18 cellular contexts compared by ENCODE assay signal in the genomic region with DNA sequence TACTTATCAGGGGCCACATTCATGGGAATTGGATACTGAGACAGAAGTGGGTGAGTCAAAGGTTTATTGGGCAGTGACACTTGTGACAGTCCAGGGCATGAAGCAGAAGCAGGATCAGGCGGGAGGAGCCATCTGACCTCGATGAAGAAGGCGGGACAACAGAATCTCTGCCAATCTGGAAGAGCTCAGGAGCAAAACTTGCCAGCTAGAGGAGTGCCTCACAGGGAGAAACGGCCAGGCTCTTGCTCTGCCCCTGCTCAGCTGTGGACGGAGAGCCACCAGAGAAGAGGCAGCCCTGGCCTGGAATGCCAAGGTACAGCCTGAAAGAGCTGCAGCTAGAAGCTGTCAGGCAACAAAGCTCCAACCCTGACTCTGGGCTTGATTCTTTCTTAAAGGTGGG. TPM values are rescaled to one million over a fixed set of nuclear protein-coding genes. Genes with fewer than 3 reads are reported as not detected.
DNase-seq lines count a peak whose midpoint lies in the region; ATAC-seq, FAIRE-seq and TF ChIP-seq lines count a peak whose summit lies in the region.
"Had no signal": no experiment of that assay in that cellular context is flagged by ENCODE, and none has a peak within 500 bp of the region (broad histone marks: within the 10 kb centered on the region; RNA-seq: fewer than 3 reads in every experiment).

No MANE protein-coding gene starts in this region.

- FAIRE-seq in H54 (lab: Jason Lieb, UNC): peak; percentile 87
- FAIRE-seq: K562 had no signal

- H3K4me1 ChIP-seq in right cardiac atrium (ENCODE audit: control insufficient read depth, insufficient read depth, low read length) (no peaks in the 10 kb centered on the region), skeletal muscle satellite cell (ENCODE audit: control insufficient read depth, insufficient read depth, low read length) (peaks cover 7% of the 10 kb centered on the region)
- H3K4me1 ChIP-seq: tibial artery had no signal

- WGBS in right cardiac atrium: 34% methylated on average over 5 of the region's 5 CpGs

- H3K36me3 Mint-ChIP-seq in stimulated activated naive B cell treated with anti-CD40 and anti-IgM and Interleukin-4, amounts not matched to agents 10 μg/mL and 1 μg/mL and 100 μg/mL, for 72 hours: no peaks in the 10 kb centered on the region
- H3K36me3 Mint-ChIP-seq: activated naive CD8-positive, alpha-beta T cell; CD4-positive, alpha-beta memory T cell had no signal

- H3K9ac ChIP-seq in skeletal muscle satellite cell (ENCODE audit: low read depth, low read length): no peak overlapping the region

- no peak for TF ChIP-seq POLR2A in H54 (IDR thresholded peaks at IDR 0.05; ENCODE audit: low read depth, low read length)

- H3K4me2 ChIP-seq in skeletal muscle satellite cell (ENCODE audit: low read length): peak overlapping the region; percentile 28

- H3K9me3 Mint-ChIP-seq in stimulated activated naive B cell treated with anti-CD40 and anti-IgM and Interleukin-4, amounts not matched to agents 10 μg/mL and 1 μg/mL and 100 μg/mL, for 72 hours: no peaks in the 10 kb centered on the region
- H3K9me3 Mint-ChIP-seq: CD4-positive, alpha-beta memory T cell; central memory CD8-positive, alpha-beta T cell had no signal

- H3K27me3 ChIP-seq in right cardiac atrium (ENCODE audit: control insufficient read depth, insufficient read depth) (no peaks in the 10 kb centered on the region), skeletal muscle satellite cell (ENCODE audit: control insufficient read depth, insufficient read depth, low read length) (no peaks in the 10 kb centered on the region)
- H3K27me3 ChIP-seq: tibial artery had no signal

- H3K9me3 ChIP-seq in right cardiac atrium (ENCODE audit: control insufficient read depth, low read length) (no peaks in the 10 kb centered on the region), skeletal muscle satellite cell (replicated peaks; ENCODE audit: low read length) (no peaks in the 10 kb centered on the region)
- H3K9me3 ChIP-seq: tibial artery had no signal

- H3K4me3 Mint-ChIP-seq in stimulated activated naive B cell treated with anti-CD40 and anti-IgM and Interleukin-4, amounts not matched to agents 10 μg/mL and 1 μg/mL and 100 μg/mL, for 72 hours: no peak overlapping the region
- H3K4me3 Mint-ChIP-seq: activated naive CD8-positive, alpha-beta T cell; CD4-positive, alpha-beta memory T cell; central memory CD8-positive, alpha-beta T cell had no signal

- peak; percentile 35 for DNase-seq in H54 (ENCODE audit: insufficient read length, low spot score)
- peak; percentile 26 for DNase-seq in RPMI7951 (ENCODE audit: low read depth)
- peak in 1 of 3 donors; percentile 52 for DNase-seq in right cardiac atrium
- DNase-seq in ureter (ENCODE audit: low spot score): no peak
- DNase-seq in stimulated activated naive B cell treated with anti-CD40 and anti-IgM and Interleukin-4, amounts not matched to agents 10 μg/mL and 1 μg/mL and 100 μg/mL, for 72 hours: no peak
- DNase-seq: activated CD4-positive, CD25-positive, alpha-beta regulatory T cell treated with anti-CD3 and anti-CD28 coated beads, Interleukin-2, amount 50 U/mL, for 72 hours; activated CD8-positive, alpha-beta memory T cell treated with anti-CD3 and anti-CD28 coated beads, Interleukin-2, amount 50 U/mL, for 48 hours; CD4-positive, alpha-beta memory T cell; GDM1; NCI-H1436; NCI-H2227 treated with DMSO at 0.1 percent for 48 hours; T-helper 1 cell; tibial artery had no signal

- H3K4me3 ChIP-seq in right cardiac atrium (ENCODE audit: low read length) (no peak overlapping the region), skeletal muscle satellite cell (ENCODE audit: low read length) (peak overlapping the region; percentile 10)
- H3K4me3 ChIP-seq: K562, tibial artery had no signal

- no peaks in the 10 kb centered on the region for H3K36me3 ChIP-seq in skeletal muscle satellite cell (ENCODE audit: insufficient read depth, low read length)
- H3K36me3 ChIP-seq: tibial artery had no signal

- H3K4me1 Mint-ChIP-seq in stimulated activated naive B cell treated with anti-CD40 and anti-IgM and Interleukin-4, amounts not matched to agents 10 μg/mL and 1 μg/mL and 100 μg/mL, for 72 hours: no peaks in the 10 kb centered on the region
- H3K4me1 Mint-ChIP-seq: central memory CD8-positive, alpha-beta T cell had no signal

- ATAC-seq in right cardiac atrium (peak; percentile 57 to 60), HG02852 (IDR thresholded peaks at IDR 0.05; ENCODE audit: unreplicated experiment) (no peak)
- ATAC-seq in stimulated activated naive B cell treated with anti-CD40 and anti-IgM and Interleukin-4, amounts not matched to agents 10 μg/mL and 1 μg/mL and 100 μg/mL, for 72 hours (replicated peaks): no peak
- ATAC-seq: K562 had no signal

- peaks cover 0 to 6% of the 10 kb centered on the region in 2 donors for H3K27me3 Mint-ChIP-seq in stimulated activated naive B cell treated with anti-CD40 and anti-IgM and Interleukin-4, amounts not matched to agents 10 μg/mL and 1 μg/mL and 100 μg/mL, for 72 hours
- H3K27me3 Mint-ChIP-seq: central memory CD8-positive, alpha-beta T cell had no signal

- no peak overlapping the region for H3K27ac ChIP-seq in right cardiac atrium (ENCODE audit: low read length)
- H3K27ac ChIP-seq: tibial artery had no signal

- intact Hi-C loops in right cardiac atrium (cut with DNase I): no loop called here

- H3K27ac Mint-ChIP-seq in stimulated activated naive B cell treated with anti-CD40 and anti-IgM and Interleukin-4, amounts not matched to agents 10 μg/mL and 1 μg/mL and 100 μg/mL, for 72 hours: no peak overlapping the region
- H3K27ac Mint-ChIP-seq: activated naive CD8-positive, alpha-beta T cell; CD4-positive, alpha-beta memory T cell had no signal

RNA-seq across cellular contexts. Expression of gene DAW1, which starts 16.9 kb away (rescaled TPM):
- total RNA-seq in RPMI7951 (2014; rRNA removed; shearing (Covaris generic)): 0.10 and 0.48 TPM in 2 replicates
- total RNA-seq in right cardiac atrium (under 1 TPM in 2 of 4 donors, not detected in 2; 0.15 to 0.56 TPM), ureter (not detected)
- 0.09 TPM for polyA plus RNA-seq in right cardiac atrium
- total RNA-seq in skeletal muscle satellite cell (2012; rRNA removed): 12.2 and 13.2 TPM in 2 replicates
- total RNA-seq: CD4-positive, alpha-beta memory T cell; K562 had no signal
- polyA plus RNA-seq: CD4-positive, alpha-beta memory T cell; K562 had no signal

Comparison
In these comparisons a context has a peak if more than half of its experiments do, and no peak if none do; other contexts are left out.
1. DNase-seq: peak in H54 (single experiment) and RPMI7951 (single experiment); none in ureter (single experiment) and stimulated activated naive B cell treated with anti-CD40 and anti-IgM and Interleukin-4, amounts not matched to agents 10 μg/mL and 1 μg/mL and 100 μg/mL, for 72 hours (single experiment).
2. ATAC-seq: peak in right cardiac atrium (2 of 2); none in HG02852 (single experiment) and stimulated activated naive B cell treated with anti-CD40 and anti-IgM and Interleukin-4, amounts not matched to agents 10 μg/mL and 1 μg/mL and 100 μg/mL, for 72 hours (0 of 2).